Comparison of ENCODE assay signal across 1 cellular context in genomic region chr2:15916-16315, GRCh38. TPM values are rescaled to one million over a fixed set of nuclear protein-coding genes. Genes with fewer than 3 reads are reported as not detected.
"Had no signal": no experiment of that assay in that cellular context is flagged by ENCODE, and none has a peak within 500 bp of the region (broad histone marks: within the 10 kb centered on the region; RNA-seq: fewer than 3 reads in every experiment).

No MANE protein-coding gene starts in this region.

RNA-seq across cellular contexts. Expression of gene FAM110C, which starts 30.4 kb away (rescaled TPM):
- total RNA-seq: K562 had no signal
- polyA plus RNA-seq: K562 had no signal
